Comparison of ENCODE assay signal across 13 cellular contexts in the genomic region with DNA sequence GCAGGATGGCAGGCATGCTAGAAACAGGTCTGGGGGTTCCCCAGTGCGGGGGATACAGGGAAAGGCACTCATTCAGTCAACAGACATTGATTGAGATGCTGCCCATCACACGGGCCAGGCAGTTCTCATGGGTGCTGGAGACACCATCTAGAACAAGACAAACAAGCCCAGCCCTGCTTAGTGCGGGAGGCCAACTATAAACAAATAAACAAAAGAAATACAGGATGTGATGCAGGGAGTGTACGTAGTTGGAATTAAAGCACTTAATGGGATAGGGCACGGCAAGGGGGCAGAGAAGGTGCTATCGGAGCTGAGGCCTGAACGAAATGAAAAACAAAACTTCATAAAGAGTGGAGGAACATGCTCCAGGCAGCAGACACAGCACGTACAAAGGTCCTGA.
A peak's percentile ranks its signal among the peaks of the same experiment; 100 is the strongest.
DNase-seq lines count a peak whose midpoint lies in the region; ATAC-seq, FAIRE-seq and TF ChIP-seq lines count a peak whose summit lies in the region.
"Had no signal": no experiment of that assay in that cellular context is flagged by ENCODE, and none has a peak within 500 bp of the region (broad histone marks: within the 10 kb centered on the region; RNA-seq: fewer than 3 reads in every experiment).

No MANE protein-coding gene starts in this region.

- no peak for DNase-seq in stimulated activated naive CD8-positive, alpha-beta T cell treated with anti-CD3 and anti-CD28 coated beads, Interleukin-15, Interleukin-2, amounts not matched to agents 100 U/mL and 50 U/mL, for 24 hours
- no peak for DNase-seq in activated naive CD8-positive, alpha-beta T cell treated with anti-CD3 and anti-CD28 coated beads for 36 hours
- DNase-seq in immature natural killer cell (no peak), upper lobe of left lung (no peak), NOMO-1 treated with dmso at 0.1 percent for 144 hours (lab: John Stamatoyannopoulos, UW; ENCODE audit: unreplicated experiment) (no peak), D721Med (ENCODE audit: insufficient read length, low spot score) (no peak)
- DNase-seq: activated CD8-positive, alpha-beta memory T cell treated with anti-CD3 and anti-CD28 coated beads, Interleukin-2, amount 50 U/mL, for 4 hours; NCI-H226 had no signal

- H3K9me3 Mint-ChIP-seq in stimulated activated naive CD8-positive, alpha-beta T cell treated with anti-CD3 and anti-CD28 coated beads, Interleukin-15, Interleukin-2, amounts not matched to agents 100 ng/mL and 50 ng/mL, for 24 hours, result no peaks in the 10 kb centered on the region
- no peaks in the 10 kb centered on the region for H3K9me3 Mint-ChIP-seq in activated naive CD8-positive, alpha-beta T cell treated with anti-CD3 and anti-CD28 coated beads for 36 hours
- no peaks in the 10 kb centered on the region for H3K9me3 Mint-ChIP-seq in immature natural killer cell

- peaks cover 54% of the 10 kb centered on the region for H3K36me3 Mint-ChIP-seq in stimulated activated naive CD8-positive, alpha-beta T cell treated with anti-CD3 and anti-CD28 coated beads, Interleukin-15, Interleukin-2, amounts not matched to agents 100 ng/mL and 50 ng/mL, for 24 hours (ENCODE audit: low read depth)
- H3K36me3 Mint-ChIP-seq in activated naive CD8-positive, alpha-beta T cell treated with anti-CD3 and anti-CD28 coated beads for 36 hours, result peaks cover 60% of the 10 kb centered on the region
- H3K36me3 Mint-ChIP-seq in immature natural killer cell, result peaks cover 26 to 56% (median 35%) of the 10 kb centered on the region in 3 donors

- no peak for TF ChIP-seq POLR2A in upper lobe of left lung (IDR thresholded peaks at IDR 0.05)

- no peak for ATAC-seq in stimulated activated naive CD8-positive, alpha-beta T cell treated with anti-CD3 and anti-CD28 coated beads, Interleukin-15, Interleukin-2, amounts not matched to agents 100 U/mL and 50 U/mL, for 24 hours
- ATAC-seq in upper lobe of left lung (ENCODE audit: low FRiP score in 2 of 2) (no peak), GM21528 (IDR thresholded peaks at IDR 0.05; ENCODE audit: low FRiP score, unreplicated experiment) (no peak)

- peaks cover 0 to 15% (median 10%) of the 10 kb centered on the region in 4 donors for H3K4me1 ChIP-seq in upper lobe of left lung

- H3K27me3 Mint-ChIP-seq in stimulated activated naive CD8-positive, alpha-beta T cell treated with anti-CD3 and anti-CD28 coated beads, Interleukin-15, Interleukin-2, amounts not matched to agents 100 ng/mL and 50 ng/mL, for 24 hours, result no peaks in the 10 kb centered on the region
- no peaks in the 10 kb centered on the region for H3K27me3 Mint-ChIP-seq in activated naive CD8-positive, alpha-beta T cell treated with anti-CD3 and anti-CD28 coated beads for 36 hours
- H3K27me3 Mint-ChIP-seq in immature natural killer cell (ENCODE audit: low read depth in 3 of 3), result peaks cover 16 to 45% (median 21%) of the 10 kb centered on the region in 3 donors
- H3K27me3 Mint-ChIP-seq: T-cell had no signal

- H3K27me3 ChIP-seq in upper lobe of left lung, result no peaks in the 10 kb centered on the region

- TF ChIP-seq CTCF in upper lobe of left lung (IDR thresholded peaks at IDR 0.05), result no peak
- TF ChIP-seq CTCF in D721Med (IDR thresholded peaks at IDR 0.05; ENCODE audit: insufficient read depth, missing control alignments), result no peak

- WGBS in upper lobe of left lung, 2 donors, result 72 to 75% methylated on average over 8 of the region's 8 CpGs

- no peaks in the 10 kb centered on the region for H3K9me3 ChIP-seq in upper lobe of left lung

- peak overlapping the region; percentile 11 to 72 (median 48) for H3K27ac ChIP-seq in upper lobe of left lung

- peak overlapping the region; percentile 3 for H3K27ac Mint-ChIP-seq in stimulated activated naive CD8-positive, alpha-beta T cell treated with anti-CD3 and anti-CD28 coated beads, Interleukin-15, Interleukin-2, amounts not matched to agents 100 ng/mL and 50 ng/mL, for 24 hours
- H3K27ac Mint-ChIP-seq in activated naive CD8-positive, alpha-beta T cell treated with anti-CD3 and anti-CD28 coated beads for 36 hours, result peak overlapping the region; percentile 86
- H3K27ac Mint-ChIP-seq in immature natural killer cell, result peak overlapping the region in 5 of 6 donors; percentile 9 to 72 (median 35)
- H3K27ac Mint-ChIP-seq: WTC11 had no signal

- no peak overlapping the region for H3K4me3 ChIP-seq in upper lobe of left lung
- H3K4me3 ChIP-seq: GM12878 had no signal

- no peak overlapping the region for H3K4me3 Mint-ChIP-seq in stimulated activated naive CD8-positive, alpha-beta T cell treated with anti-CD3 and anti-CD28 coated beads, Interleukin-15, Interleukin-2, amounts not matched to agents 100 ng/mL and 50 ng/mL, for 24 hours
- H3K4me3 Mint-ChIP-seq in activated naive CD8-positive, alpha-beta T cell treated with anti-CD3 and anti-CD28 coated beads for 36 hours, result no peak overlapping the region
- peak overlapping the region in 1 of 5 donors; percentile 2 for H3K4me3 Mint-ChIP-seq in immature natural killer cell
- H3K4me3 Mint-ChIP-seq: T-cell, WTC11 had no signal

- FAIRE-seq in D721Med (lab: Jason Lieb, UNC), result no peak
- FAIRE-seq: GM12878 had no signal

- peaks cover 10 to 80% (median 48%) of the 10 kb centered on the region in 4 donors for H3K36me3 ChIP-seq in upper lobe of left lung

- no peaks in the 10 kb centered on the region for H3K4me1 Mint-ChIP-seq in stimulated activated naive CD8-positive, alpha-beta T cell treated with anti-CD3 and anti-CD28 coated beads, Interleukin-15, Interleukin-2, amounts not matched to agents 100 ng/mL and 50 ng/mL, for 24 hours (ENCODE audit: low read depth)
- H3K4me1 Mint-ChIP-seq in activated naive CD8-positive, alpha-beta T cell treated with anti-CD3 and anti-CD28 coated beads for 36 hours, result peaks cover 7% of the 10 kb centered on the region
- peaks cover 42 to 55% of the 10 kb centered on the region in 2 donors for H3K4me1 Mint-ChIP-seq in immature natural killer cell

- TF ChIP-seq EP300 in upper lobe of left lung (IDR thresholded peaks at IDR 0.05), result no peak

Comparison
In these comparisons a context has a peak if more than half of its experiments do, and no peak if none do; other contexts are left out.
1. H3K27ac Mint-ChIP-seq: peak in every context shown above with its lines; median percentile 86 in activated naive CD8-positive, alpha-beta T cell treated with anti-CD3 and anti-CD28 coated beads for 36 hours; 35 in immature natural killer cell; 3 in stimulated activated naive CD8-positive, alpha-beta T cell treated with anti-CD3 and anti-CD28 coated beads, Interleukin-15, Interleukin-2, amounts not matched to agents 100 ng/mL and 50 ng/mL, for 24 hours.